ENCODE assay signal across 25 cellular contexts in the genomic region with DNA sequence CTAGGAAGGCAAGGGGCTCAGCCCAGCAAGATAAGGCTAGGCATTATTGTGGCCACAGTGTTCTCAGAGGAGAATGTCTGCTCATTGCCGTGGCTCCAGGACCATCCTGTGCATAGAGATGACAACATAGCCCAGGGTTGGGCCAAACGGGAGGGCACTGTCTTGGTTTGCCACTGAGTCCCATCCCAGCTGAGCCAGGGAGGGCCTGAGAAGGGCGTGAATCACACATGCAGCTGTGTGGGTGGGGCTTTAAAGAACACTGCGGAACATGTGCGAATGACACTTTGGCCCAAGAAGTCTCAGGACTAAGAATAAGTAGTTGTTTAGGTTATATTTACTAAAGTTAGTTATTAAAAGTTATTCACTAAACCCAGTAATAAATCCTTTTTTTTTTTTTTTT.
"Had no signal": no experiment of that assay in that cellular context is flagged by ENCODE, and none has a peak within 500 bp of the region (broad histone marks: within the 10 kb centered on the region; RNA-seq: fewer than 3 reads in every experiment).

No MANE protein-coding gene starts in this region.

- H3K9me3 ChIP-seq: heart left ventricle, lower lobe of right lung, vagina had no signal

- FAIRE-seq: colon had no signal

- H3K4me2 ChIP-seq: smooth muscle cell had no signal

- H3K27ac Mint-ChIP-seq: activated CD4-positive, alpha-beta T cell treated with anti-CD3 and anti-CD28 coated beads, Interleukin-2, amount 10 ng/mL, durations not matched to agents 7 days and 5 days; activated CD8-positive, alpha-beta T cell treated with anti-CD3 and anti-CD28 coated beads, Interleukin-2, amount 10 ng/mL, durations not matched to agents 7 days and 5 days; activated naive CD4-positive, alpha-beta T cell treated with anti-CD3 and anti-CD28 coated beads, Interleukin-2, amount 50 U/mL, for 24 hours; activated T-helper 1 cell treated with anti-CD3 and anti-CD28 coated beads, Interleukin-12 subunit alpha, Interleukin-12 subunit beta, Interleukin-2, Interleukin-4 antibody, amounts not matched to agents 30 ng/mL and 10 ng/mL and 1 ng/mL, durations not matched to agents 14 hours and 24 hours and 36 hours; nephron; stimulated activated naive B cell treated with anti-CD40 and anti-IgM and Interleukin-4, amounts not matched to agents 10 μg/mL and 1 μg/mL and 100 μg/mL, for 72 hours; T-cell; T-helper 2 cell treated with Interferon-gamma antibody and Interleukin-4, amounts not matched to agents 5 μg/mL and 100 μg/mL, for 36 hours had no signal

- H3K4me3 ChIP-seq: heart left ventricle, lower lobe of right lung, smooth muscle cell, vagina had no signal

- H3K9ac ChIP-seq: parathyroid adenoma had no signal

- H2AFZ ChIP-seq: parathyroid adenoma had no signal

- H3K4me1 ChIP-seq: heart left ventricle, lower lobe of right lung, parathyroid adenoma, vagina had no signal

- DNase-seq: activated CD4-positive, alpha-beta T cell treated with anti-CD3 and anti-CD28 coated beads, Interleukin-2, amount 10 ng/mL, durations not matched to agents 7 days and 5 days; activated CD4-positive, CD25-positive, alpha-beta regulatory T cell treated with anti-CD3 and anti-CD28 coated beads, Interleukin-2, amount 50 U/mL, for 72 hours; activated CD8-positive, alpha-beta T cell treated with anti-CD3 and anti-CD28 coated beads, Interleukin-2, amount 10 ng/mL, durations not matched to agents 7 days and 5 days; activated gamma-delta T cell treated with Interleukin-2 at 50 U/mL for 16 hours; brain microvascular endothelial cell; central memory CD4-positive, alpha-beta T cell; effector memory CD4-positive, alpha-beta T cell; heart left ventricle; islet precursor cell; left colon; lower lobe of right lung; nucleus accumbens; stimulated activated CD4-positive, alpha-beta T cell treated with anti-CD3 and anti-CD28 coated beads, Interleukin-15, amount 100 ng/mL, for 24 hours; stimulated activated naive B cell treated with anti-CD40 and anti-IgM and Interleukin-4, amounts not matched to agents 10 μg/mL and 1 μg/mL and 100 μg/mL, for 72 hours; T-cell; trophoblast cell had no signal

- H3K79me2 ChIP-seq: parathyroid adenoma had no signal

- H3K36me3 ChIP-seq: brain microvascular endothelial cell, vagina had no signal

- ATAC-seq: activated CD8-positive, alpha-beta T cell treated with anti-CD3 and anti-CD28 coated beads, Interleukin-2, amount 10 ng/mL, durations not matched to agents 7 days and 5 days; heart left ventricle; left colon; lower lobe of right lung; sciatic nerve; stimulated activated naive B cell treated with anti-CD40 and anti-IgM and Interleukin-4, amounts not matched to agents 10 μg/mL and 1 μg/mL and 100 μg/mL, for 72 hours; T-cell had no signal

- H3K27me3 ChIP-seq: brain microvascular endothelial cell, heart left ventricle, vagina had no signal

- H3K27ac ChIP-seq: brain microvascular endothelial cell, heart left ventricle, lower lobe of right lung, parathyroid adenoma, vagina had no signal

- H3K27me3 Mint-ChIP-seq: activated CD4-positive, alpha-beta T cell treated with anti-CD3 and anti-CD28 coated beads, Interleukin-2, amount 10 ng/mL, durations not matched to agents 7 days and 5 days; activated naive CD4-positive, alpha-beta T cell treated with anti-CD3 and anti-CD28 coated beads, Interleukin-2, amount 50 U/mL, for 24 hours; stimulated activated naive B cell treated with anti-CD40 and anti-IgM and Interleukin-4, amounts not matched to agents 10 μg/mL and 1 μg/mL and 100 μg/mL, for 72 hours; T-cell had no signal

- H3K4me3 Mint-ChIP-seq: activated CD4-positive, alpha-beta T cell treated with anti-CD3 and anti-CD28 coated beads, Interleukin-2, amount 10 ng/mL, durations not matched to agents 7 days and 5 days; activated CD8-positive, alpha-beta T cell treated with anti-CD3 and anti-CD28 coated beads, Interleukin-2, amount 10 ng/mL, durations not matched to agents 7 days and 5 days; activated naive CD4-positive, alpha-beta T cell treated with anti-CD3 and anti-CD28 coated beads, Interleukin-2, amount 50 U/mL, for 24 hours; activated T-helper 1 cell treated with anti-CD3 and anti-CD28 coated beads, Interleukin-12 subunit alpha, Interleukin-12 subunit beta, Interleukin-2, Interleukin-4 antibody, amounts not matched to agents 30 ng/mL and 10 ng/mL and 1 ng/mL, durations not matched to agents 14 hours and 24 hours and 36 hours; nephron; stimulated activated naive B cell treated with anti-CD40 and anti-IgM and Interleukin-4, amounts not matched to agents 10 μg/mL and 1 μg/mL and 100 μg/mL, for 72 hours; T-cell; T-helper 2 cell treated with Interferon-gamma antibody and Interleukin-4, amounts not matched to agents 5 μg/mL and 100 μg/mL, for 36 hours had no signal

- H3K9me3 Mint-ChIP-seq: activated CD4-positive, alpha-beta T cell treated with anti-CD3 and anti-CD28 coated beads, Interleukin-2, amount 10 ng/mL, durations not matched to agents 7 days and 5 days; activated naive CD4-positive, alpha-beta T cell treated with anti-CD3 and anti-CD28 coated beads, Interleukin-2, amount 50 U/mL, for 24 hours; activated T-helper 1 cell treated with anti-CD3 and anti-CD28 coated beads, Interleukin-12 subunit alpha, Interleukin-12 subunit beta, Interleukin-2, Interleukin-4 antibody, amounts not matched to agents 30 ng/mL and 10 ng/mL and 1 ng/mL, durations not matched to agents 14 hours and 24 hours and 36 hours; nephron; stimulated activated naive B cell treated with anti-CD40 and anti-IgM and Interleukin-4, amounts not matched to agents 10 μg/mL and 1 μg/mL and 100 μg/mL, for 72 hours; T-cell; T-helper 2 cell treated with Interferon-gamma antibody and Interleukin-4, amounts not matched to agents 5 μg/mL and 100 μg/mL, for 36 hours had no signal

- H3K4me1 Mint-ChIP-seq: activated naive CD4-positive, alpha-beta T cell treated with anti-CD3 and anti-CD28 coated beads, Interleukin-2, amount 50 U/mL, for 24 hours; stimulated activated naive B cell treated with anti-CD40 and anti-IgM and Interleukin-4, amounts not matched to agents 10 μg/mL and 1 μg/mL and 100 μg/mL, for 72 hours had no signal
